8 cellular contexts compared by ENCODE assay signal in genomic region chr1:224116131-224116530, GRCh38.
DNase-seq lines count a peak whose midpoint lies in the region; ATAC-seq lines count a peak whose summit lies in the region.

No MANE protein-coding gene starts in this region.

- peak overlapping the region; percentile 61 for H3K4me3 Mint-ChIP-seq in stimulated activated naive CD8-positive, alpha-beta T cell treated with anti-CD3 and anti-CD28 coated beads, Interleukin-15, Interleukin-2, amounts not matched to agents 100 ng/mL and 50 ng/mL, for 24 hours
- peak overlapping the region in 1 of 2 donors; percentile 35 for H3K4me3 Mint-ChIP-seq in stimulated activated naive B cell treated with anti-CD40 and anti-IgM and Interleukin-4, amounts not matched to agents 10 μg/mL and 1 μg/mL and 100 μg/mL, for 72 hours

- peaks cover 46% of the 10 kb centered on the region for H3K4me1 Mint-ChIP-seq in stimulated activated naive CD8-positive, alpha-beta T cell treated with anti-CD3 and anti-CD28 coated beads, Interleukin-15, Interleukin-2, amounts not matched to agents 100 ng/mL and 50 ng/mL, for 24 hours (ENCODE audit: low read depth)
- peaks cover 12 to 38% of the 10 kb centered on the region in 2 donors for H3K4me1 Mint-ChIP-seq in stimulated activated naive B cell treated with anti-CD40 and anti-IgM and Interleukin-4, amounts not matched to agents 10 μg/mL and 1 μg/mL and 100 μg/mL, for 72 hours

- ATAC-seq in stimulated activated naive CD8-positive, alpha-beta T cell treated with anti-CD3 and anti-CD28 coated beads, Interleukin-15, Interleukin-2, amounts not matched to agents 100 U/mL and 50 U/mL, for 24 hours = no peak
- ATAC-seq in HG03354 (IDR thresholded peaks at IDR 0.05; ENCODE audit: poor library complexity, severe bottlenecking, unreplicated experiment) = peak; percentile 35
- ATAC-seq in stimulated activated naive B cell treated with anti-CD40 and anti-IgM and Interleukin-4, amounts not matched to agents 10 μg/mL and 1 μg/mL and 100 μg/mL, for 72 hours (replicated peaks) = peak; percentile 28 to 30

- H3K27me3 Mint-ChIP-seq in stimulated activated naive CD8-positive, alpha-beta T cell treated with anti-CD3 and anti-CD28 coated beads, Interleukin-15, Interleukin-2, amounts not matched to agents 100 ng/mL and 50 ng/mL, for 24 hours = no peaks in the 10 kb centered on the region
- H3K27me3 Mint-ChIP-seq in stimulated activated naive B cell treated with anti-CD40 and anti-IgM and Interleukin-4, amounts not matched to agents 10 μg/mL and 1 μg/mL and 100 μg/mL, for 72 hours = no peaks in the 10 kb centered on the region

- H3K36me3 Mint-ChIP-seq in stimulated activated naive CD8-positive, alpha-beta T cell treated with anti-CD3 and anti-CD28 coated beads, Interleukin-15, Interleukin-2, amounts not matched to agents 100 ng/mL and 50 ng/mL, for 24 hours (ENCODE audit: low read depth) = peaks cover 30% of the 10 kb centered on the region
- peaks cover 8 to 11% of the 10 kb centered on the region in 2 donors for H3K36me3 Mint-ChIP-seq in stimulated activated naive B cell treated with anti-CD40 and anti-IgM and Interleukin-4, amounts not matched to agents 10 μg/mL and 1 μg/mL and 100 μg/mL, for 72 hours

- H3K9me3 Mint-ChIP-seq in stimulated activated naive CD8-positive, alpha-beta T cell treated with anti-CD3 and anti-CD28 coated beads, Interleukin-15, Interleukin-2, amounts not matched to agents 100 ng/mL and 50 ng/mL, for 24 hours = no peaks in the 10 kb centered on the region
- no peaks in the 10 kb centered on the region for H3K9me3 Mint-ChIP-seq in stimulated activated naive B cell treated with anti-CD40 and anti-IgM and Interleukin-4, amounts not matched to agents 10 μg/mL and 1 μg/mL and 100 μg/mL, for 72 hours

- H3K27ac Mint-ChIP-seq in stimulated activated naive CD8-positive, alpha-beta T cell treated with anti-CD3 and anti-CD28 coated beads, Interleukin-15, Interleukin-2, amounts not matched to agents 100 ng/mL and 50 ng/mL, for 24 hours = no peak overlapping the region
- no peak overlapping the region for H3K27ac Mint-ChIP-seq in stimulated activated naive B cell treated with anti-CD40 and anti-IgM and Interleukin-4, amounts not matched to agents 10 μg/mL and 1 μg/mL and 100 μg/mL, for 72 hours

- DNase-seq in stimulated activated naive CD8-positive, alpha-beta T cell treated with anti-CD3 and anti-CD28 coated beads, Interleukin-15, Interleukin-2, amounts not matched to agents 100 U/mL and 50 U/mL, for 24 hours = no peak
- DNase-seq in NCI-H526 (lab: John Stamatoyannopoulos, UW) (peak; percentile 5 to 67), amniotic epithelial cell (ENCODE audit: low read depth) (peak; percentile 66), iPS-NIHi11 (ENCODE audit: low spot score) (peak; percentile 20), NCI-H226 (no peak)
- DNase-seq in stimulated activated naive B cell treated with anti-CD40 and anti-IgM and Interleukin-4, amounts not matched to agents 10 μg/mL and 1 μg/mL and 100 μg/mL, for 72 hours = no peak

Comparison
In these comparisons a context has a peak if more than half of its experiments do, and no peak if none do; other contexts are left out.
1. DNase-seq: peak in NCI-H526 (2 of 2), amniotic epithelial cell (single experiment) and iPS-NIHi11 (single experiment); none in stimulated activated naive CD8-positive, alpha-beta T cell treated with anti-CD3 and anti-CD28 coated beads, Interleukin-15, Interleukin-2, amounts not matched to agents 100 U/mL and 50 U/mL, for 24 hours (single experiment), stimulated activated naive B cell treated with anti-CD40 and anti-IgM and Interleukin-4, amounts not matched to agents 10 μg/mL and 1 μg/mL and 100 μg/mL, for 72 hours (single experiment) and NCI-H226 (single experiment).